In genomic region chr6:39102024-39102820, GRCh38 we compare ENCODE assay signal across 8 cellular contexts. TPM values are rescaled to one million over a fixed set of nuclear protein-coding genes. Genes with fewer than 3 reads are reported as not detected.
DNase-seq lines count a peak whose midpoint lies in the region; ATAC-seq and TF ChIP-seq lines count a peak whose summit lies in the region.

No MANE protein-coding gene starts in this region.

- ATAC-seq in GM19463 (IDR thresholded peaks at IDR 0.05; ENCODE audit: unreplicated experiment) (peak; percentile 35), HG03280 (IDR thresholded peaks at IDR 0.05; ENCODE audit: unreplicated experiment) (no peak), GM18520 (IDR thresholded peaks at IDR 0.05; ENCODE audit: unreplicated experiment) (no peak), GM19452 (IDR thresholded peaks at IDR 0.05; ENCODE audit: unreplicated experiment) (no peak)

- H3K4me3 ChIP-seq in fibroblast of mammary gland (ENCODE audit: control insufficient read depth, low read depth, low read length) = no peak overlapping the region

- DNase-seq in AG08395 (ENCODE audit: low spot score) (peak; percentile 16), NCI-H526 treated with DMSO at 0.1 percent for 48 hours (lab: John Stamatoyannopoulos, UW) (peak; percentile 20), fibroblast of mammary gland (ENCODE audit: low read depth) (peak; percentile 71), renal cortical epithelial cell (ENCODE audit: low read depth) (peak; percentile 56)

- peak; percentile 13 for TF ChIP-seq CTCF in fibroblast of mammary gland (conservative IDR thresholded peaks at IDR 0.05; ENCODE audit: control insufficient read depth, insufficient read depth, low read depth, low read length)

RNA-seq across cellular contexts. Expression of gene SAYSD1, which starts 12.8 kb away (rescaled TPM):
- 15.5 and 19.0 TPM in 2 replicates for total RNA-seq in renal cortical epithelial cell

RNA-seq across cellular contexts. Expression of gene GLP1R, which starts 53.6 kb away (rescaled TPM):
- not detected in 2 replicates for total RNA-seq in renal cortical epithelial cell

Comparison
In these comparisons a context has a peak if more than half of its experiments do, and no peak if none do; other contexts are left out.
1. DNase-seq: peak in every context shown above with its lines; median percentile 71 in fibroblast of mammary gland; 56 in renal cortical epithelial cell; 20 in NCI-H526 treated with DMSO at 0.1 percent for 48 hours; 16 in AG08395.